ENCODE assay signal across 8 cellular contexts in genomic region chr11:67276821-67277230, GRCh38. TPM values are rescaled to one million over a fixed set of nuclear protein-coding genes. Genes with fewer than 3 reads are reported as not detected.
DNase-seq lines count a peak whose midpoint lies in the region; ATAC-seq and TF ChIP-seq lines count a peak whose summit lies in the region.

No MANE protein-coding gene starts in this region.

- H3K4me2 ChIP-seq in SK-N-SH, result no peak overlapping the region

- H3F3A ChIP-seq in SK-N-SH (replicated peaks; ENCODE audit: insufficient read depth), result no peaks in the 10 kb centered on the region

- POLR2A ChIA-PET in activated naive CD8-positive, alpha-beta T cell treated with anti-CD3 and anti-CD28 coated beads, Interleukin-2, amount 10 ng/mL, durations not matched to agents 7 days and 5 days (lab: Charles Lee), result interaction anchor here (0.6 to 7.5 kb wide), 12 partner anchors 9 to 132 kb away, joined by 3 to 179 read pairs (median 6); partner anchors contain the start of genes ANKRD13D, GRK2, POLD4 and PPP1CA
- POLR2A ChIA-PET in SK-N-SH (lab: Yijun Ruan, JAX), result no interaction called here

- CTCF ChIA-PET in SK-N-SH (lab: Yijun Ruan, JAX), result interaction anchor here (2.7 kb wide), 1 partner anchor 10 kb away, joined by 11 read pairs; the partner anchor contains the start of gene GRK2

- H2AFZ ChIP-seq in SK-N-SH (ENCODE audit: low read depth), result no peak overlapping the region

- TF ChIP-seq RAD21 in SK-N-SH (IDR thresholded peaks at IDR 0.05; ENCODE audit: low read length), result no peak

- peaks cover 0 to 6% of the 10 kb centered on the region in 2 experiments; a peak in 2 of 4 replicates for H3K4me1 ChIP-seq in SK-N-SH (ENCODE audit: control insufficient read depth in 1 of 2, insufficient read depth in 2 of 2, low read depth in 1 of 2, low read length in 1 of 2)

- peaks cover 28% of the 10 kb centered on the region for H4K20me1 ChIP-seq in SK-N-SH (ENCODE audit: insufficient read depth)

- TF ChIP-seq CTCF in AG10803 (conservative IDR thresholded peaks at IDR 0.05; ENCODE audit: low read length), result peak; percentile 32
- no peak for TF ChIP-seq CTCF in SK-N-SH (IDR thresholded peaks at IDR 0.05)

- DNase-seq in AG10803 (ENCODE audit: low read depth) (peak; percentile 52), NCI-H1694 (lab: John Stamatoyannopoulos, UW) (peak; percentile 9), immature natural killer cell (peak; percentile 63 to 70 (median 66)), substantia nigra (lab: John Stamatoyannopoulos, UW) (peak in 4 of 49 donors; percentile 37 to 74 (median 52)), SK-N-SH (no peak)
- DNase-seq in activated naive CD8-positive, alpha-beta T cell treated with anti-CD3 and anti-CD28 coated beads, Interleukin-2, amount 10 ng/mL, durations not matched to agents 7 days and 5 days, result peak; percentile 74

- H3K27ac ChIP-seq in substantia nigra (ENCODE audit: low read depth, low read length, poor library complexity, severe bottlenecking) (peak overlapping the region; percentile 80), SK-N-SH (ENCODE audit: low read depth in 2 of 2, low read length in 1 of 2) (no peak overlapping the region; a peak in 1 of 4 replicates)

- H3K27me3 Mint-ChIP-seq in activated naive CD8-positive, alpha-beta T cell treated with anti-CD3 and anti-CD28 coated beads, Interleukin-2, amount 10 ng/mL, durations not matched to agents 7 days and 5 days, result no peaks in the 10 kb centered on the region
- peaks cover 18 to 47% (median 25%) of the 10 kb centered on the region in 3 donors for H3K27me3 Mint-ChIP-seq in immature natural killer cell (ENCODE audit: low read depth in 3 of 3)

- peak; percentile 21 for ATAC-seq in GM19372 (IDR thresholded peaks at IDR 0.05; ENCODE audit: low read depth, unreplicated experiment)
- peak; percentile 23 for ATAC-seq in activated naive CD8-positive, alpha-beta T cell treated with anti-CD3 and anti-CD28 coated beads, Interleukin-2, amount 10 ng/mL, durations not matched to agents 7 days and 5 days (ENCODE audit: low read depth)
- no peak for ATAC-seq in GM21717 (IDR thresholded peaks at IDR 0.05; ENCODE audit: unreplicated experiment)

- no peaks in the 10 kb centered on the region for H3K9me3 Mint-ChIP-seq in activated naive CD8-positive, alpha-beta T cell treated with anti-CD3 and anti-CD28 coated beads, Interleukin-2, amount 10 ng/mL, durations not matched to agents 7 days and 5 days
- no peaks in the 10 kb centered on the region for H3K9me3 Mint-ChIP-seq in immature natural killer cell

- peaks cover 25% of the 10 kb centered on the region for H3K36me3 Mint-ChIP-seq in activated naive CD8-positive, alpha-beta T cell treated with anti-CD3 and anti-CD28 coated beads, Interleukin-2, amount 10 ng/mL, durations not matched to agents 7 days and 5 days
- peaks cover 3 to 8% (median 4%) of the 10 kb centered on the region in 3 donors for H3K36me3 Mint-ChIP-seq in immature natural killer cell

- peak overlapping the region; percentile 56 for H3K4me3 ChIP-seq in AG10803 (ENCODE audit: low read length)
- H3K4me3 ChIP-seq in SK-N-SH (ENCODE audit: low read depth in 2 of 2, low read length in 1 of 2), result no peak overlapping the region

- no peak for TF ChIP-seq EP300 in SK-N-SH (IDR thresholded peaks at IDR 0.05; ENCODE audit: borderline replicate concordance in 1 of 2, low read depth in 1 of 2, low read length in 1 of 2)

- H3K4me3 Mint-ChIP-seq in activated naive CD8-positive, alpha-beta T cell treated with anti-CD3 and anti-CD28 coated beads, Interleukin-2, amount 10 ng/mL, durations not matched to agents 7 days and 5 days, result peak overlapping the region; percentile 82
- H3K4me3 Mint-ChIP-seq in immature natural killer cell, result peak overlapping the region; percentile 56 to 88 (median 87)

- H3K9ac ChIP-seq in SK-N-SH, result no peak overlapping the region

- no peaks in the 10 kb centered on the region for H3K9me2 ChIP-seq in SK-N-SH

- no peaks in the 10 kb centered on the region for H3K9me3 ChIP-seq in SK-N-SH

- H3K4me1 Mint-ChIP-seq in activated naive CD8-positive, alpha-beta T cell treated with anti-CD3 and anti-CD28 coated beads, Interleukin-2, amount 10 ng/mL, durations not matched to agents 7 days and 5 days, result peaks cover 50% of the 10 kb centered on the region
- H3K4me1 Mint-ChIP-seq in immature natural killer cell, result peaks cover 79 to 82% of the 10 kb centered on the region in 2 donors

- peak overlapping the region; percentile 97 for H3K27ac Mint-ChIP-seq in activated naive CD8-positive, alpha-beta T cell treated with anti-CD3 and anti-CD28 coated beads, Interleukin-2, amount 10 ng/mL, durations not matched to agents 7 days and 5 days
- peak overlapping the region; percentile 95 to 99 (median 97) for H3K27ac Mint-ChIP-seq in immature natural killer cell

- peaks cover 27% of the 10 kb centered on the region for H3K79me2 ChIP-seq in SK-N-SH (ENCODE audit: insufficient read depth)

- peaks cover 0 to 34% of the 10 kb centered on the region in 2 experiments for H3K36me3 ChIP-seq in SK-N-SH (replicated peaks in 1 of 2; ENCODE audit: control insufficient read depth in 1 of 2, insufficient read depth in 2 of 2, low read length in 1 of 2)

- no peaks in the 10 kb centered on the region for H3K27me3 ChIP-seq in SK-N-SH (ENCODE audit: insufficient read depth)

- WGBS in SK-N-SH (ENCODE audit: low lambda C conversion rate), result 89% methylated on average over 7 of the region's 15 CpGs

TF ChIP-seq in SK-N-SH, 30 proteins besides CTCF, POLR2A, EP300 and RAD21:
- TF ChIP-seq TCF12 (IDR thresholded peaks at IDR 0.05), result no peak
- TF ChIP-seq RXRA (IDR thresholded peaks at IDR 0.05; ENCODE audit: borderline replicate concordance, low read depth), result no peak
- no peak for TF ChIP-seq RFX5 (IDR thresholded peaks at IDR 0.05; ENCODE audit: low read length)
- TF ChIP-seq NRF1 (IDR thresholded peaks at IDR 0.05; ENCODE audit: low read depth, low read length), result no peak

RNA-seq across cellular contexts. Expression of gene GRK2, which starts 10.6 kb away (rescaled TPM):
- 100 to 1,000 TPM; 325 to 341 TPM for total RNA-seq in activated naive CD8-positive, alpha-beta T cell treated with anti-CD3 and anti-CD28 coated beads, Interleukin-2, amount 10 ng/mL, durations not matched to agents 7 days and 5 days
- polyA plus RNA-seq in immature natural killer cell (10 to 100 TPM; 15.2 to 25.9 (median 22.9) TPM), SK-N-SH (2012; rRNA removed) (44.6 and 48.5 TPM in 2 replicates)
- polyA plus RNA-seq in SK-N-SH (2012; cell fraction: cytosol; rRNA removed), result 19.5 and 33.5 TPM in 2 replicates
- 106 and 118 TPM in 2 replicates for polyA plus RNA-seq in SK-N-SH (2012; cell fraction: nucleus; rRNA removed)

RNA-seq across cellular contexts. Expression of gene ANKRD13D, which starts 12.3 kb away (rescaled TPM):
- 100 to 1,000 TPM; 185 to 207 TPM for total RNA-seq in activated naive CD8-positive, alpha-beta T cell treated with anti-CD3 and anti-CD28 coated beads, Interleukin-2, amount 10 ng/mL, durations not matched to agents 7 days and 5 days
- polyA plus RNA-seq in immature natural killer cell (10 to 100 TPM; 12.4 to 26.7 (median 14.2) TPM), SK-N-SH (2012; rRNA removed) (50.2 and 51.4 TPM in 2 replicates)
- 17.8 and 26.1 TPM in 2 replicates for polyA plus RNA-seq in SK-N-SH (2012; cell fraction: cytosol; rRNA removed)
- 163 and 206 TPM in 2 replicates for polyA plus RNA-seq in SK-N-SH (2012; cell fraction: nucleus; rRNA removed)

RNA-seq across cellular contexts. Expression of gene SSH3, which starts 26.5 kb away (rescaled TPM):
- total RNA-seq in activated naive CD8-positive, alpha-beta T cell treated with anti-CD3 and anti-CD28 coated beads, Interleukin-2, amount 10 ng/mL, durations not matched to agents 7 days and 5 days, result 10 to 100 TPM; 24.6 to 27.0 TPM
- 1 to 10 TPM; 1.1 to 4.8 (median 2.3) TPM for polyA plus RNA-seq in immature natural killer cell
- polyA plus RNA-seq in SK-N-SH (2012; rRNA removed), result 13.5 and 17.1 TPM in 2 replicates
- polyA plus RNA-seq in SK-N-SH (2012; cell fraction: cytosol; rRNA removed), result 4.0 and 7.0 TPM in 2 replicates
- 73.4 and 77.8 TPM in 2 replicates for polyA plus RNA-seq in SK-N-SH (2012; cell fraction: nucleus; rRNA removed)
